Comparison of ENCODE assay signal across 18 cellular contexts in genomic region chr10:122571892-122572291, GRCh38. TPM values are rescaled to one million over a fixed set of nuclear protein-coding genes. Genes with fewer than 3 reads are reported as not detected.
A peak's percentile ranks its signal among the peaks of the same experiment; 100 is the strongest.
DNase-seq lines count a peak whose midpoint lies in the region; ATAC-seq, FAIRE-seq and TF ChIP-seq lines count a peak whose summit lies in the region.
"Had no signal": no experiment of that assay in that cellular context is flagged by ENCODE, and none has a peak within 500 bp of the region (broad histone marks: within the 10 kb centered on the region; RNA-seq: fewer than 3 reads in every experiment).

No MANE protein-coding gene starts in this region.

- peaks cover 9% of the 10 kb centered on the region; the same call in 2 of the 3 replicates for H3K9me3 ChIP-seq in A549

- ATAC-seq in A549 (no peak), GM21390 (IDR thresholded peaks at IDR 0.05; ENCODE audit: unreplicated experiment) (no peak), GM21717 (IDR thresholded peaks at IDR 0.05; ENCODE audit: unreplicated experiment) (no peak)

- no peak for TF ChIP-seq CTCF in A549 (IDR thresholded peaks at IDR 0.05)
- no peak for TF ChIP-seq CTCF in dorsolateral prefrontal cortex (IDR thresholded peaks at IDR 0.05 in 54 of 56, conservative IDR thresholded peaks at IDR 0.05 in 2 of 56; ENCODE audit: low read depth in 1 of 56, partially characterized antibody in 56 of 56)

- no peaks in the 10 kb centered on the region for H3K36me3 Mint-ChIP-seq in immature natural killer cell
- H3K36me3 Mint-ChIP-seq: CD4-positive, CD25-positive, alpha-beta regulatory T cell had no signal

- no peak for TF ChIP-seq EP300 in A549 (IDR thresholded peaks at IDR 0.05)

- peak; percentile 65 for FAIRE-seq in A549 (lab: Jason Lieb, UNC)
- FAIRE-seq: GM18507 had no signal

- H3K4me3 Mint-ChIP-seq in immature natural killer cell = no peak overlapping the region
- H3K4me3 Mint-ChIP-seq: CD4-positive, CD25-positive, alpha-beta regulatory T cell; HFFc6 had no signal

- no peak for TF ChIP-seq RAD21 in A549 (conservative IDR thresholded peaks at IDR 0.05 in 1 of 2, IDR thresholded peaks at IDR 0.05 in 1 of 2)

- no peak for DNase-seq in A549 (ENCODE audit: low read depth in 1 of 2, low spot score in 1 of 2)
- peak in 6 of 10 donors; percentile 21 to 71 (median 56) for DNase-seq in dorsolateral prefrontal cortex
- peak; percentile 51 for DNase-seq in medulla oblongata (ENCODE audit: extremely low spot score)
- DNase-seq in putamen (ENCODE audit: low spot score) = peak; percentile 45
- DNase-seq in COLO668 (lab: John Stamatoyannopoulos, UW; ENCODE audit: unreplicated experiment) = no peak
- DNase-seq in immature natural killer cell = no peak
- DNase-seq: AML-193; Calu3; CD4-positive, CD25-positive, alpha-beta regulatory T cell; DMS 273 treated with DMSO at 0.1 percent for 48 hours; GOT3; HCEC 1CT; HFFc6 had no signal

- peaks cover 0 to 8% (median 5%) of the 10 kb centered on the region in 3 donors for H3K27me3 Mint-ChIP-seq in immature natural killer cell (ENCODE audit: low read depth in 3 of 3)

- WGBS in A549 (ENCODE audit: missing lambda C conversion rate) = 18% methylated on average over 3 of the region's 3 CpGs

- CTCF ChIA-PET in A549 (lab: Yijun Ruan, JAX) = no interaction called here

- POLR2A ChIA-PET in A549 (lab: Yijun Ruan, JAX) = no interaction called here

- H3K27ac Mint-ChIP-seq in immature natural killer cell = no peak overlapping the region
- H3K27ac Mint-ChIP-seq: HFFc6 had no signal

- no peaks in the 10 kb centered on the region for H3K4me1 ChIP-seq in A549
- H3K4me1 ChIP-seq: BLaER1 treated with 17β-estradiol and CSF1 and Interleukin-3, amounts not matched to agents 10 nM and 100 nM had no signal

- H3K27me3 ChIP-seq in dorsolateral prefrontal cortex = no peaks in the 10 kb centered on the region
- H3K27me3 ChIP-seq: BLaER1 treated with 17β-estradiol and CSF1 and Interleukin-3, amounts not matched to agents 10 nM and 100 nM had no signal

- TF ChIP-seq POLR2A in A549 (IDR thresholded peaks at IDR 0.05; ENCODE audit: low read length) = no peak

- intact Hi-C loops in dorsolateral prefrontal cortex (cut with DNase I) = loop anchor here in 1 of 2 donors (10.0 kb wide), 1 partner anchor 103 kb away; a partner anchor contains a TSS

- no peak overlapping the region for H3K4me3 ChIP-seq in A549
- no peak overlapping the region for H3K4me3 ChIP-seq in dorsolateral prefrontal cortex
- H3K4me3 ChIP-seq: BLaER1 treated with 17β-estradiol and CSF1 and Interleukin-3, amounts not matched to agents 10 nM and 100 nM had no signal

- H3K4me2 ChIP-seq in A549 = no peak overlapping the region
- H3K4me2 ChIP-seq: BLaER1 treated with 17β-estradiol and CSF1 and Interleukin-3, amounts not matched to agents 10 nM and 100 nM had no signal

- no peak overlapping the region for H3K27ac ChIP-seq in A549
- peak overlapping the region in 22 of 59 donors; percentile 22 to 81 (median 65) for H3K27ac ChIP-seq in dorsolateral prefrontal cortex
- H3K27ac ChIP-seq: 22Rv1; BLaER1 treated with 17β-estradiol and CSF1 and Interleukin-3, amounts not matched to agents 10 nM and 100 nM had no signal

- H3K4me1 Mint-ChIP-seq in immature natural killer cell = no peaks in the 10 kb centered on the region
- H3K4me1 Mint-ChIP-seq: CD4-positive, CD25-positive, alpha-beta regulatory T cell had no signal

- peaks cover 0 to 3% (median 0%) of the 10 kb centered on the region in 6 donors for H3K9me3 Mint-ChIP-seq in immature natural killer cell

TF ChIP-seq in A549, 52 proteins besides CTCF, POLR2A, EP300 and RAD21:
- TF ChIP-seq NFE2L2 (conservative IDR thresholded peaks at IDR 0.05; ENCODE audit: low read length) (no peak), RFX5 (IDR thresholded peaks at IDR 0.05) (no peak), TFCP2L1 (CRISPR knock-in tag; IDR thresholded peaks at IDR 0.05) (no peak), KDM1A (IDR thresholded peaks at IDR 0.05; ENCODE audit: low read depth) (no peak), BCL3 (IDR thresholded peaks at IDR 0.05) (no peak), FOSL2 (IDR thresholded peaks at IDR 0.05) (no peak), FOSL2 (CRISPR knock-in tag; IDR thresholded peaks at IDR 0.05) (no peak), TP53 (CRISPR knock-in tag; IDR thresholded peaks at IDR 0.05) (no peak), HOXB5 (CRISPR knock-in tag; IDR thresholded peaks at IDR 0.05) (no peak), HDAC2 (IDR thresholded peaks at IDR 0.05) (no peak), KDM5A (IDR thresholded peaks at IDR 0.05) (no peak)
- TF ChIP-seq, protein P1, sequence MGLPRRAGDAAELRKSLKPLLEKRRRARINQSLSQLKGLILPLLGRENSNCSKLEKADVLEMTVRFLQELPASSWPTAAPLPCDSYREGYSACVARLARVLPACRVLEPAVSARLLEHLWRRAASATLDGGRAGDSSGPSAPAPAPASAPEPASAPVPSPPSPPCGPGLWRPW (IDR thresholded peaks at IDR 0.05) = no peak
- TF ChIP-seq, protein P2, sequence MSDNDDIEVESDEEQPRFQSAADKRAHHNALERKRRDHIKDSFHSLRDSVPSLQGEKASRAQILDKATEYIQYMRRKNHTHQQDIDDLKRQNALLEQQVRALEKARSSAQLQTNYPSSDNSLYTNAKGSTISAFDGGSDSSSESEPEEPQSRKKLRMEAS (IDR thresholded peaks at IDR 0.05) = no peak
TF ChIP-seq in A549: peak in this region for 0.

RNA-seq across cellular contexts. Expression of gene DMBT1, which starts 11.3 kb away (rescaled TPM):
- 0.01 and 0.05 TPM in 2 replicates for polyA plus RNA-seq in A549 (2011; rRNA removed)
- 0.01 TPM in 2 replicates for polyA plus RNA-seq in A549 (2012; cell fraction: cytosol; rRNA removed)
- polyA plus RNA-seq in A549 (2012; cell fraction: nucleus; rRNA removed) = 0.01 TPM in 1 of 2 replicates, not detected in the other
- polyA plus RNA-seq in A549 (2017; fragmentation: RNase III; extraction: RNeasy Plus Mini Kit Qiagen cat#74134 plus additional on column Dnase treatment) = 0.01 to 0.03 TPM in 2 of 3 replicates, not detected in the other
- 0.15 TPM in 1 of 2 replicates, not detected in the other for polyA minus RNA-seq in A549 (2011; rRNA and poly(A)+ RNA removed)
- total RNA-seq in dorsolateral prefrontal cortex = 1 to 10 TPM in 41 of 120 experiments, under 1 TPM in 78, not detected in 1; 0.04 to 6.5 (median 0.71) TPM
- not detected for polyA plus RNA-seq in immature natural killer cell
- total RNA-seq: CD4-positive, CD25-positive, alpha-beta regulatory T cell had no signal
- polyA plus RNA-seq: CD4-positive, CD25-positive, alpha-beta regulatory T cell had no signal

Comparison
In these comparisons a context has a peak if more than half of its experiments do, and no peak if none do; other contexts are left out.
1. DNase-seq: peak in dorsolateral prefrontal cortex (6 of 10), medulla oblongata (single experiment) and putamen (single experiment); none in A549 (0 of 2), COLO668 (single experiment) and immature natural killer cell (0 of 3).